22 cellular contexts compared by ENCODE assay signal in the genomic region with DNA sequence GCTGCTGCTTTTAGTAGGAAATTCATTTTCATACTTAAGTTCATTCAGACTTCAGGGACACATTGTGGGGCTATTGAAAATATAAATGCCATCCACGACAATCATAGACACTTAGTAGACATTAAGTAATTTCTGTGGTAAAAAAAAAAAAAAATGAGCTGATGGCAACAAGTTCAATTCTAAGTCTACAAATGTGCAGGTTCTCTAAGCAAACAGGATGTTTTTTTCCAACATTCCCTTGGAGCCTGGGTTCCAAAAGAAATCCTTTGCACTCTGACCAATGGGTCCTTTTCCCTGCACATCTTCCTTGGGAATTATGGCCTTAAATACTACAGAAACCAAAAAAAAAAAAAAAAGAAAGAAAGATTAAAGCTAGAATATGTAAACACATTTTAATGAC.
DNase-seq lines count a peak whose midpoint lies in the region; ATAC-seq, FAIRE-seq and TF ChIP-seq lines count a peak whose summit lies in the region.
"Had no signal": no experiment of that assay in that cellular context is flagged by ENCODE, and none has a peak within 500 bp of the region (broad histone marks: within the 10 kb centered on the region; RNA-seq: fewer than 3 reads in every experiment).

No MANE protein-coding gene starts in this region.

- H3K79me2 ChIP-seq in HepG2 (ENCODE audit: insufficient read depth, low read length) = no peaks in the 10 kb centered on the region

- no peak overlapping the region for H3K9ac ChIP-seq in HepG2 (ENCODE audit: insufficient read depth, low read depth, low read length)

- H3K9me3 Mint-ChIP-seq in activated CD4-positive, alpha-beta memory T cell treated with anti-CD3 and anti-CD28 coated beads for 36 hours = no peaks in the 10 kb centered on the region
- no peaks in the 10 kb centered on the region for H3K9me3 Mint-ChIP-seq in activated CD4-positive, alpha-beta memory T cell treated with anti-CD3 and anti-CD28 coated beads, Interleukin-2, amount 10 ng/mL, durations not matched to agents 7 days and 5 days
- H3K9me3 Mint-ChIP-seq in naive thymus-derived CD8-positive, alpha-beta T cell = no peaks in the 10 kb centered on the region

- no peak overlapping the region for H3K4me3 ChIP-seq in HepG2 (replicated peaks in 1 of 3; ENCODE audit: insufficient read depth in 1 of 3, low read depth in 2 of 3, low read length in 3 of 3)
- no peak overlapping the region for H3K4me3 ChIP-seq in right lobe of liver
- H3K4me3 ChIP-seq in heart left ventricle = no peak overlapping the region
- H3K4me3 ChIP-seq: Peyer's patch had no signal

- no peaks in the 10 kb centered on the region for H3K36me3 ChIP-seq in HepG2 (replicated peaks in 1 of 2; ENCODE audit: control insufficient read depth in 1 of 2, insufficient read depth in 2 of 2, low read length in 2 of 2)
- H3K36me3 ChIP-seq in right lobe of liver = no peaks in the 10 kb centered on the region
- H3K36me3 ChIP-seq in heart left ventricle = no peaks in the 10 kb centered on the region
- H3K36me3 ChIP-seq: Peyer's patch had no signal

- peaks cover 56% of the 10 kb centered on the region for H3K4me1 ChIP-seq in HepG2 (ENCODE audit: insufficient read depth, low read length)
- peaks cover 0 to 26% (median 9%) of the 10 kb centered on the region in 4 donors for H3K4me1 ChIP-seq in right lobe of liver
- H3K4me1 ChIP-seq in heart left ventricle = peaks cover 7 to 63% (median 49%) of the 10 kb centered on the region in 12 donors

- H2AFZ ChIP-seq in HepG2 (ENCODE audit: low read length) = no peak overlapping the region

- DNase-seq in activated CD4-positive, alpha-beta memory T cell treated with anti-CD3 and anti-CD28 coated beads for 36 hours = no peak
- no peak for DNase-seq in activated CD4-positive, alpha-beta memory T cell treated with anti-CD3 and anti-CD28 coated beads, Interleukin-2, amount 10 ng/mL, durations not matched to agents 7 days and 5 days
- no peak for DNase-seq in HepG2 (ENCODE audit: low spot score)
- DNase-seq in right lobe of liver = no peak
- DNase-seq in T-helper 17 cell = no peak
- DNase-seq in naive thymus-derived CD8-positive, alpha-beta T cell = no peak
- DNase-seq in heart left ventricle = no peak
- no peak for DNase-seq in mesenteric fat pad (ENCODE audit: low spot score)
- DNase-seq: 8988T; AML-193; C1 segment of cervical spinal cord; COR-L47; DMS79; Karpas-422; MV-4-11; NCI-H1105 treated with DMSO at 0.1 percent for 48 hours; NCI-H2029 treated with DMSO at 0.1 percent for 48 hours; NCI-H226; NCI-H524; NCI-H774; NK-92 treated with Interleukin-12 subunit alpha and Interleukin-12 subunit beta, amount 100 ng/mL, for 24 hours; Peyer's patch had no signal

- BruUV-seq in HepG2 (replicated peaks; lab: Mats Ljungman, UMichigan) = no TSS peak

- WGBS in HepG2 (ENCODE audit: low lambda C conversion rate) = 87% methylated on average over 1 of the region's 1 CpG
- 91% methylated on average over 1 of the region's 1 CpG for WGBS in right lobe of liver (ENCODE audit: insufficient coverage, low coverage, low lambda C conversion rate, missing lambda C conversion rate)
- 86 to 97% (median 93%) methylated on average over 1 of the region's 1 CpG for WGBS in heart left ventricle, 4 donors

- TF ChIP-seq RAD21 in HepG2 (CRISPR knock-in tag; IDR thresholded peaks at IDR 0.05) = no peak

- ATAC-seq in HepG2 (no peak), right lobe of liver (no peak), T-helper 17 cell (no peak), heart left ventricle (no peak)
- ATAC-seq in naive thymus-derived CD8-positive, alpha-beta T cell = no peak

- CTCF ChIA-PET in activated CD4-positive, alpha-beta memory T cell treated with anti-CD3 and anti-CD28 coated beads for 36 hours (lab: Charles Lee) = no interaction called here
- CTCF ChIA-PET in activated CD4-positive, alpha-beta memory T cell treated with anti-CD3 and anti-CD28 coated beads, Interleukin-2, amount 10 ng/mL, durations not matched to agents 7 days and 5 days (lab: Charles Lee) = interaction anchor here (2.4 kb wide), 1 partner anchor 44 kb away, joined by 7 read pairs; no protein-coding TSS in a partner anchor
- CTCF ChIA-PET in HepG2 (lab: Yijun Ruan, JAX; ENCODE audit: low intra/inter-chr PET ratio, low total read pairs) = no interaction called here

- H3K4me2 ChIP-seq in HepG2 (ENCODE audit: low read depth, low read length) = no peak overlapping the region

- H3K27ac Mint-ChIP-seq in activated CD4-positive, alpha-beta memory T cell treated with anti-CD3 and anti-CD28 coated beads for 36 hours = peak overlapping the region; percentile 90
- no peak overlapping the region for H3K27ac Mint-ChIP-seq in activated CD4-positive, alpha-beta memory T cell treated with anti-CD3 and anti-CD28 coated beads, Interleukin-2, amount 10 ng/mL, durations not matched to agents 7 days and 5 days
- H3K27ac Mint-ChIP-seq in T-helper 17 cell = peak overlapping the region; percentile 68
- H3K27ac Mint-ChIP-seq in naive thymus-derived CD8-positive, alpha-beta T cell = peak overlapping the region in 8 of 10 donors; percentile 41 to 92 (median 65)

- in situ Hi-C loops in HepG2 (cut with HindIII; ENCODE audit: extremely low pct_ligation_motif_present, low pct_unique_long_range_greater_than_20kb) = no loop called here

- POLR2A ChIA-PET in activated CD4-positive, alpha-beta memory T cell treated with anti-CD3 and anti-CD28 coated beads for 36 hours (lab: Charles Lee) = interaction anchor here (0.6 to 1.9 kb wide), 6 partner anchors 8 to 204 kb away, joined by 3 to 6 read pairs (median 3); no protein-coding TSS in a partner anchor
- POLR2A ChIA-PET in activated CD4-positive, alpha-beta memory T cell treated with anti-CD3 and anti-CD28 coated beads, Interleukin-2, amount 10 ng/mL, durations not matched to agents 7 days and 5 days (lab: Charles Lee) = no interaction called here
- POLR2A ChIA-PET in HepG2 (lab: Yijun Ruan, JAX) = interaction anchor here (1.6 to 1.8 kb wide), 2 partner anchors 17 to 40 kb away, joined by 6 read pairs; no protein-coding TSS in a partner anchor
- POLR2A ChIA-PET in naive thymus-derived CD8-positive, alpha-beta T cell (lab: Charles Lee) = interaction anchor here (1.4 kb wide), 1 partner anchor 44 kb away, joined by 4 read pairs; no protein-coding TSS in a partner anchor

- TF ChIP-seq EP300 in HepG2 (IDR thresholded peaks at IDR 0.05; ENCODE audit: low read depth in 2 of 2, low read length in 2 of 2) = peak in 1 of 2 experiments; percentile 18; a peak in 1 of 4 replicates
- no peak for TF ChIP-seq EP300 in HepG2 (CRISPR knock-in tag; IDR thresholded peaks at IDR 0.05; ENCODE audit: borderline replicate concordance)

- H4K20me1 ChIP-seq in HepG2 (ENCODE audit: insufficient read depth, low read length) = no peaks in the 10 kb centered on the region

- H3K4me3 Mint-ChIP-seq in activated CD4-positive, alpha-beta memory T cell treated with anti-CD3 and anti-CD28 coated beads for 36 hours = peak overlapping the region; percentile 67
- H3K4me3 Mint-ChIP-seq in activated CD4-positive, alpha-beta memory T cell treated with anti-CD3 and anti-CD28 coated beads, Interleukin-2, amount 10 ng/mL, durations not matched to agents 7 days and 5 days = no peak overlapping the region
- H3K4me3 Mint-ChIP-seq in T-helper 17 cell = no peak overlapping the region
- H3K4me3 Mint-ChIP-seq in naive thymus-derived CD8-positive, alpha-beta T cell = no peak overlapping the region

- peaks cover 94% of the 10 kb centered on the region for H3K4me1 Mint-ChIP-seq in activated CD4-positive, alpha-beta memory T cell treated with anti-CD3 and anti-CD28 coated beads for 36 hours (ENCODE audit: low read depth)
- peaks cover 73% of the 10 kb centered on the region for H3K4me1 Mint-ChIP-seq in activated CD4-positive, alpha-beta memory T cell treated with anti-CD3 and anti-CD28 coated beads, Interleukin-2, amount 10 ng/mL, durations not matched to agents 7 days and 5 days
- peaks cover 50% of the 10 kb centered on the region for H3K4me1 Mint-ChIP-seq in T-helper 17 cell
- peaks cover 32 to 89% (median 76%) of the 10 kb centered on the region in 4 donors for H3K4me1 Mint-ChIP-seq in naive thymus-derived CD8-positive, alpha-beta T cell

- H3K27ac ChIP-seq in HepG2 (ENCODE audit: extremely low read length, insufficient read depth, low read length) = no peak overlapping the region
- H3K27ac ChIP-seq in right lobe of liver = no peak overlapping the region
- no peak overlapping the region for H3K27ac ChIP-seq in heart left ventricle
- H3K27ac ChIP-seq: Peyer's patch had no signal

- H3K27me3 ChIP-seq in HepG2 (ENCODE audit: control insufficient read depth in 1 of 2, insufficient read depth in 2 of 2, low read length in 2 of 2) (no peaks in the 10 kb centered on the region), right lobe of liver (no peaks in the 10 kb centered on the region), heart left ventricle (no peaks in the 10 kb centered on the region)
- H3K27me3 ChIP-seq: Peyer's patch had no signal

- TF ChIP-seq POLR2A in HepG2 (IDR thresholded peaks at IDR 0.05; ENCODE audit: insufficient read depth in 1 of 2, low read depth in 2 of 2, low read length in 2 of 2) (no peak), right lobe of liver (IDR thresholded peaks at IDR 0.05) (no peak), heart left ventricle (IDR thresholded peaks at IDR 0.05) (no peak)

- FAIRE-seq in HepG2 (lab: Jason Lieb, UNC) = no peak

- no peaks in the 10 kb centered on the region for H3K27me3 Mint-ChIP-seq in activated CD4-positive, alpha-beta memory T cell treated with anti-CD3 and anti-CD28 coated beads for 36 hours
- no peaks in the 10 kb centered on the region for H3K27me3 Mint-ChIP-seq in activated CD4-positive, alpha-beta memory T cell treated with anti-CD3 and anti-CD28 coated beads, Interleukin-2, amount 10 ng/mL, durations not matched to agents 7 days and 5 days
- H3K27me3 Mint-ChIP-seq in T-helper 17 cell = no peaks in the 10 kb centered on the region
- H3K27me3 Mint-ChIP-seq in naive thymus-derived CD8-positive, alpha-beta T cell = no peaks in the 10 kb centered on the region

- TF ChIP-seq CTCF in HepG2 (CRISPR knock-in tag; IDR thresholded peaks at IDR 0.05) (no peak), right lobe of liver (IDR thresholded peaks at IDR 0.05) (no peak), heart left ventricle (IDR thresholded peaks at IDR 0.05) (no peak)

- H3K36me3 Mint-ChIP-seq in activated CD4-positive, alpha-beta memory T cell treated with anti-CD3 and anti-CD28 coated beads for 36 hours = peaks cover 23% of the 10 kb centered on the region
- peaks cover 64% of the 10 kb centered on the region for H3K36me3 Mint-ChIP-seq in activated CD4-positive, alpha-beta memory T cell treated with anti-CD3 and anti-CD28 coated beads, Interleukin-2, amount 10 ng/mL, durations not matched to agents 7 days and 5 days (ENCODE audit: low read depth)
- H3K36me3 Mint-ChIP-seq in T-helper 17 cell (ENCODE audit: low read depth) = peaks cover 2% of the 10 kb centered on the region
- H3K36me3 Mint-ChIP-seq in naive thymus-derived CD8-positive, alpha-beta T cell = peaks cover 0 to 56% (median 5%) of the 10 kb centered on the region in 3 donors

- intact Hi-C loops in activated CD4-positive, alpha-beta memory T cell treated with anti-CD3 and anti-CD28 coated beads for 36 hours (cut with micrococcal nuclease) = no loop called here
- intact Hi-C loops in HepG2 (cut with micrococcal nuclease; ENCODE audit: unreplicated experiment) (no loop called here), right lobe of liver (cut with DNase I) (no loop called here), heart left ventricle (cut with DNase I) (loop anchor here in 4 of 10 donors (5.0 kb wide), 1 partner anchor 42 kb away; no protein-coding TSS in a partner anchor)

- H3K9me3 ChIP-seq in HepG2 (ENCODE audit: low read length) (no peaks in the 10 kb centered on the region), right lobe of liver (no peaks in the 10 kb centered on the region), T-helper 17 cell (ENCODE audit: control insufficient read depth, low read length, poor library complexity, severe bottlenecking) (no peaks in the 10 kb centered on the region), heart left ventricle (no peaks in the 10 kb centered on the region)
- H3K9me3 ChIP-seq: Peyer's patch had no signal
